In genomic region chr1:231240883-231241735, GRCh38 we compare ENCODE assay signal across 8 cellular contexts. TPM values are rescaled to one million over a fixed set of nuclear protein-coding genes. Genes with fewer than 3 reads are reported as not detected.
DNase-seq lines count a peak whose midpoint lies in the region; ATAC-seq, FAIRE-seq and TF ChIP-seq lines count a peak whose summit lies in the region.

GNPAT (plus strand) TSS chr1:231241212; CDS start chr1:231241379, 167 bp downstream.

- H3K36me3 Mint-ChIP-seq in CD8-positive, alpha-beta memory T cell = peaks cover 8 to 58% (median 20%) of the 10 kb centered on the region in 3 donors

- peak; percentile 92 for ATAC-seq in GM19455 (IDR thresholded peaks at IDR 0.05; ENCODE audit: unreplicated experiment)

- H3K27me3 ChIP-seq in CD8-positive, alpha-beta memory T cell (ENCODE audit: insufficient read depth, low read length, poor library complexity, severe bottlenecking) = no peaks in the 10 kb centered on the region
- H3K27me3 ChIP-seq in H1 (replicated peaks in 1 of 4; ENCODE audit: control insufficient read depth in 3 of 4, extremely low read depth in 1 of 4, insufficient read depth in 3 of 4, low read length in 3 of 4) = no peaks in the 10 kb centered on the region
- H3K27me3 ChIP-seq in mesendoderm (ENCODE audit: insufficient read depth, low read length, poor library complexity) = no peaks in the 10 kb centered on the region

- TF ChIP-seq POLR2A in H1 (IDR thresholded peaks at IDR 0.05; ENCODE audit: control extremely low read depth in 1 of 2, low read depth in 2 of 2, low read length in 2 of 2) = peak; percentile 66 to 98

- TF ChIP-seq EP300 in H1 (IDR thresholded peaks at IDR 0.05; ENCODE audit: borderline replicate concordance in 1 of 2, low read depth in 2 of 2, low read length in 2 of 2) = no peak

- TF ChIP-seq CTCF in H1 (IDR thresholded peaks at IDR 0.05; ENCODE audit: control extremely low read depth in 1 of 3, insufficient read depth in 1 of 3, low read depth in 1 of 3, low read length in 3 of 3) = no peak

- H3K4me1 Mint-ChIP-seq in CD8-positive, alpha-beta memory T cell = peaks cover 63 to 83% (median 81%) of the 10 kb centered on the region in 3 donors

- no peak within 1 kb of the TSS for H2BK15ac ChIP-seq in H1 (ENCODE audit: low read length)
- no peak within 1 kb of the TSS for H2BK15ac ChIP-seq in mesendoderm (replicated peaks; ENCODE audit: low read depth)

- H3K4ac ChIP-seq in H1 (replicated peaks; ENCODE audit: insufficient read length, low read depth, low read length) = peak within 1 kb of the TSS; percentile 92
- H3K4ac ChIP-seq in mesendoderm (ENCODE audit: low read depth, low read length) = peak within 1 kb of the TSS; percentile 41

- H3K4me3 Mint-ChIP-seq in CD8-positive, alpha-beta memory T cell = peak within 1 kb of the TSS; percentile 91 to 100 (median 97)

- H3K27me3 Mint-ChIP-seq in CD8-positive, alpha-beta memory T cell = peaks cover 0 to 4% of the 10 kb centered on the region in 2 donors

- H2BK120ac ChIP-seq in H1 (replicated peaks; ENCODE audit: low read depth, low read length) (peak within 1 kb of the TSS; percentile 52), mesendoderm (ENCODE audit: low read depth, low read length) (no peak within 1 kb of the TSS)

- H3K79me1 ChIP-seq in H1 (ENCODE audit: low read depth, low read length) (peaks cover 3% of the 10 kb centered on the region; the same call in 1 of the 2 replicates), mesendoderm (ENCODE audit: low read length) (peaks cover 15% of the 10 kb centered on the region)

- no peak within 1 kb of the TSS for H3K23ac ChIP-seq in H1 (ENCODE audit: insufficient read length)
- no peak within 1 kb of the TSS for H3K23ac ChIP-seq in mesendoderm (ENCODE audit: low read length)

- H2BK12ac ChIP-seq in H1 (ENCODE audit: low read depth, low read length) = no peak within 1 kb of the TSS

- H2AFZ ChIP-seq in H1 (ENCODE audit: low read length) = peak within 1 kb of the TSS; percentile 99

- peak within 1 kb of the TSS; percentile 100 for H3K4me3 ChIP-seq in CD8-positive, alpha-beta memory T cell (ENCODE audit: low read length)
- H3K4me3 ChIP-seq in H1 (ENCODE audit: extremely low read depth in 1 of 4, insufficient read depth in 2 of 4, low read depth in 3 of 4, low read length in 4 of 4) (peak within 1 kb of the TSS; percentile 62 to 98 (median 90)), mesendoderm (ENCODE audit: low read length) (peak within 1 kb of the TSS; percentile 97)

- H3K27ac Mint-ChIP-seq in CD8-positive, alpha-beta memory T cell = peak within 1 kb of the TSS; percentile 95 to 100 (median 96)

- peak within 1 kb of the TSS; percentile 57; the same call in 1 of the 2 replicates for H3K18ac ChIP-seq in H1 (ENCODE audit: extremely low read depth, low read length)
- peak within 1 kb of the TSS; percentile 34 for H3K18ac ChIP-seq in mesendoderm (ENCODE audit: low read length)

- 3% methylated on average over 51 of the region's 51 CpGs; no CpG with 5 or more reads in 1 of the 2 experiments for WGBS in H1 (ENCODE audit: extremely low coverage in 1 of 2, insufficient coverage in 1 of 2, insufficient read length in 1 of 2, insufficient replicate concordance in 2 of 2, low coverage in 1 of 2, low lambda C conversion rate in 2 of 2, missing lambda C conversion rate in 1 of 2), 2 experiments
- no CpG with 5 or more reads among the region's 51 CpGs for WGBS in mesendoderm (ENCODE audit: extremely low coverage, insufficient coverage, low lambda C conversion rate)

- no peak for TF ChIP-seq RAD21 in H1 (IDR thresholded peaks at IDR 0.05 in 1 of 2, conservative IDR thresholded peaks at IDR 0.05 in 1 of 2; ENCODE audit: low read depth in 2 of 2, low read length in 2 of 2)

- DNase-seq in CD8-positive, alpha-beta memory T cell = peak; percentile 89 to 93 (median 91)
- DNase-seq in HPDE6-E6E7 (ENCODE audit: extremely low spot score) = peak; percentile 97
- peak; percentile 53 for DNase-seq in NOMO-1 treated with dmso at 0.1 percent for 144 hours (lab: John Stamatoyannopoulos, UW; ENCODE audit: unreplicated experiment)
- peak; percentile 78 to 86 (median 84) for DNase-seq in activated CD8-positive, alpha-beta memory T cell treated with anti-CD3 and anti-CD28 coated beads for 48 hours (ENCODE audit: low read depth in 2 of 3, low spot score in 2 of 3)
- DNase-seq in H1 (ENCODE audit: low read depth in 1 of 2, low spot score in 2 of 2) = peak; percentile 51 to 95
- DNase-seq in mesendoderm = peak; percentile 90
- peak; percentile 86 for DNase-seq in stimulated activated CD8-positive, alpha-beta memory T cell treated with anti-CD3 and anti-CD28 coated beads, Interleukin-12 subunit alpha, Interleukin-12 subunit beta, amount 100 ng/mL, for 4 hours (ENCODE audit: low read depth)

- H3K56ac ChIP-seq in H1 (replicated peaks; ENCODE audit: insufficient read length, low read depth, low read length) = peak within 1 kb of the TSS; percentile 78
- H3K56ac ChIP-seq in mesendoderm (ENCODE audit: low read length) = peak within 1 kb of the TSS; percentile 98

- no peak within 1 kb of the TSS for H2AK5ac ChIP-seq in H1 (ENCODE audit: low read depth, low read length)
- H2AK5ac ChIP-seq in mesendoderm (ENCODE audit: low read length) = peak within 1 kb of the TSS; percentile 58

- POLR2A ChIA-PET in CD8-positive, alpha-beta memory T cell (lab: Charles Lee) = interaction anchor here (1.1 to 1.7 kb wide), 2 partner anchors 9 to 97 kb away, joined by 3 to 12 read pairs; partner anchors contain the start of genes EXOC8 and SPRTN
- POLR2A ChIA-PET in H1 (lab: Charles Lee; ENCODE audit: partially characterized antibody) = interaction anchor here (0.6 to 1.3 kb wide), 4 partner anchors 8 to 502 kb away, joined by 3 to 5 read pairs (median 4); partner anchors contain the start of genes EXOC8 and SPRTN

- H4K20me1 ChIP-seq in H1 (replicated peaks in 1 of 2; ENCODE audit: control insufficient read depth in 1 of 2, insufficient read depth in 2 of 2, low read length in 2 of 2) = no peaks in the 10 kb centered on the region

- H2BK5ac ChIP-seq in H1 (ENCODE audit: low read depth, low read length) (no peak within 1 kb of the TSS), mesendoderm (ENCODE audit: low read length) (no peak within 1 kb of the TSS)

- H3K4me2 ChIP-seq in H1 (ENCODE audit: insufficient read depth in 1 of 2, low read depth in 2 of 2, low read length in 2 of 2) (peak within 1 kb of the TSS; percentile 76 to 95), mesendoderm (ENCODE audit: low read length) (peak within 1 kb of the TSS; percentile 82)

- peak within 1 kb of the TSS; percentile 96 for H3K14ac ChIP-seq in H1 (ENCODE audit: insufficient read length)

- peak within 1 kb of the TSS; percentile 69 to 89 (median 78) for H3K9ac ChIP-seq in H1 (replicated peaks in 1 of 4; ENCODE audit: extremely low read depth in 1 of 4, low read depth in 3 of 4, low read length in 3 of 4)
- H3K9ac ChIP-seq in mesendoderm (ENCODE audit: low read length) = peak within 1 kb of the TSS; percentile 98

- H3K4me1 ChIP-seq in CD8-positive, alpha-beta memory T cell (ENCODE audit: insufficient read depth, low read length) = peaks cover 54% of the 10 kb centered on the region
- H3K4me1 ChIP-seq in H1 (replicated peaks in 1 of 4; ENCODE audit: control insufficient read depth in 3 of 4, insufficient read depth in 4 of 4, low read length in 3 of 4) = peaks cover 0 to 2% (median 0%) of the 10 kb centered on the region in 4 experiments; a peak in 1 of 7 replicates
- no peaks in the 10 kb centered on the region for H3K4me1 ChIP-seq in mesendoderm (ENCODE audit: control insufficient read depth, low read depth, low read length)

- H3K36me3 ChIP-seq in CD8-positive, alpha-beta memory T cell (ENCODE audit: insufficient read depth, low read length) = peaks cover 18% of the 10 kb centered on the region
- peaks cover 5 to 12% (median 8%) of the 10 kb centered on the region in 4 experiments; a peak in 5 of 8 replicates for H3K36me3 ChIP-seq in H1 (ENCODE audit: control insufficient read depth in 2 of 4, insufficient read depth in 4 of 4, low read length in 3 of 4)
- peaks cover 4% of the 10 kb centered on the region for H3K36me3 ChIP-seq in mesendoderm (ENCODE audit: control insufficient read depth, insufficient read depth, low read length)

- H2BK20ac ChIP-seq in H1 (ENCODE audit: low read length) = no peak within 1 kb of the TSS

- no peaks in the 10 kb centered on the region for H3K9me3 Mint-ChIP-seq in CD8-positive, alpha-beta memory T cell

- H3K9me3 ChIP-seq in CD8-positive, alpha-beta memory T cell (ENCODE audit: low read length) = no peaks in the 10 kb centered on the region
- H3K9me3 ChIP-seq in H1 (ENCODE audit: insufficient read depth in 2 of 2, low read depth in 1 of 2, low read length in 1 of 2) = no peaks in the 10 kb centered on the region

- H4K8ac ChIP-seq in H1 (ENCODE audit: extremely low read depth, insufficient read depth, low read length) (peak within 1 kb of the TSS; percentile 98; the same call in 1 of the 2 replicates), mesendoderm (ENCODE audit: low read depth, low read length) (peak within 1 kb of the TSS; percentile 39)

- peaks cover 7% of the 10 kb centered on the region for H3K23me2 ChIP-seq in H1 (ENCODE audit: low read depth, low read length)

- FAIRE-seq in H1 (lab: Jason Lieb, UNC) = no peak

- H3K79me2 ChIP-seq in H1 (ENCODE audit: control insufficient read depth in 1 of 2, insufficient read depth in 2 of 2, low read length in 2 of 2) (peaks cover 3 to 36% of the 10 kb centered on the region in 2 experiments; a peak in 3 of 4 replicates), mesendoderm (ENCODE audit: control insufficient read depth, insufficient read depth, low read length) (peaks cover 5% of the 10 kb centered on the region)

- CTCF ChIA-PET in CD8-positive, alpha-beta memory T cell (lab: Charles Lee) = interaction anchor here (0.9 kb wide), 1 partner anchor 598 kb away, joined by 3 read pairs; no protein-coding TSS in a partner anchor
- CTCF ChIA-PET in H1 (lab: Charles Lee; ENCODE audit: partially characterized antibody) = interaction anchor here (0.9 to 1.1 kb wide), 3 partner anchors 9 to 29 kb away, joined by 3 to 4 read pairs (median 3); no protein-coding TSS in a partner anchor

- H4K91ac ChIP-seq in H1 (replicated peaks; ENCODE audit: insufficient read length, low read length) = peak within 1 kb of the TSS; percentile 64

- H3K27ac ChIP-seq in CD8-positive, alpha-beta memory T cell (ENCODE audit: low read depth, low read length) = peak within 1 kb of the TSS; percentile 88
- H3K27ac ChIP-seq in H1 (ENCODE audit: low read depth, low read length) = peak within 1 kb of the TSS; percentile 75
- H3K27ac ChIP-seq in mesendoderm (ENCODE audit: low read depth, low read length) = peak within 1 kb of the TSS; percentile 46

- H4K5ac ChIP-seq in H1 (ENCODE audit: insufficient read length, low read depth, low read length) (peak within 1 kb of the TSS; percentile 96), mesendoderm (ENCODE audit: low read length) (no peak within 1 kb of the TSS)

RNA-seq across cellular contexts. Expression of gene GNPAT, which starts in this region (rescaled TPM):
- 10 to 100 TPM; 49.2 to 51.8 TPM for total RNA-seq in CD8-positive, alpha-beta memory T cell
- polyA plus RNA-seq in CD8-positive, alpha-beta memory T cell = 33.2 TPM
- total RNA-seq in H1 (2021; fragmentation: NEBNext Ultra II Directional; extraction: Animal tissue kit (Norgen Biotek cat#: 25700)) = 41.1 and 47.4 TPM in 2 replicates
- 12.7 and 22.9 TPM in 2 replicates for polyA plus RNA-seq in H1 (2011; rRNA removed)
- 24.6 TPM for polyA plus RNA-seq in H1 (2011; cell fraction: cytosol; rRNA removed)
- 12.0 TPM for polyA plus RNA-seq in H1 (2011; cell fraction: nucleus; rRNA removed)
- polyA plus RNA-seq in H1 (2012, experiment 1 of 2) = 29.6 to 43.4 TPM (median 33.4 TPM) in 4 replicates
- 4.0 TPM for polyA plus RNA-seq in H1 (2012, experiment 2 of 2)
- 32.7 TPM for polyA plus RNA-seq in H1 (2013, experiment 1 of 2)
- polyA plus RNA-seq in H1 (2013, experiment 2 of 2) = 32.9 TPM
- polyA minus RNA-seq in H1 (2011; rRNA and poly(A)+ RNA removed) = 27.8 and 30.4 TPM in 2 replicates
- 19.0 TPM for polyA minus RNA-seq in H1 (2011; cell fraction: cytosol; rRNA and poly(A)+ RNA removed)
- 29.2 TPM for polyA minus RNA-seq in H1 (2011; cell fraction: nucleus; rRNA and poly(A)+ RNA removed)
- polyA plus RNA-seq in mesendoderm (2013, experiment 1 of 2) = 38.1 TPM
- polyA plus RNA-seq in mesendoderm (2013, experiment 2 of 2) = 37.3 TPM

Comparison
In these comparisons a context has a peak if more than half of its experiments do, and no peak if none do; other contexts are left out.
1. Peak in every context shown above with its lines: DNase-seq, ATAC-seq, H3K4me3 ChIP-seq and H3K27ac ChIP-seq.